ENCODE assay signal across 9 cellular contexts in the genomic region with DNA sequence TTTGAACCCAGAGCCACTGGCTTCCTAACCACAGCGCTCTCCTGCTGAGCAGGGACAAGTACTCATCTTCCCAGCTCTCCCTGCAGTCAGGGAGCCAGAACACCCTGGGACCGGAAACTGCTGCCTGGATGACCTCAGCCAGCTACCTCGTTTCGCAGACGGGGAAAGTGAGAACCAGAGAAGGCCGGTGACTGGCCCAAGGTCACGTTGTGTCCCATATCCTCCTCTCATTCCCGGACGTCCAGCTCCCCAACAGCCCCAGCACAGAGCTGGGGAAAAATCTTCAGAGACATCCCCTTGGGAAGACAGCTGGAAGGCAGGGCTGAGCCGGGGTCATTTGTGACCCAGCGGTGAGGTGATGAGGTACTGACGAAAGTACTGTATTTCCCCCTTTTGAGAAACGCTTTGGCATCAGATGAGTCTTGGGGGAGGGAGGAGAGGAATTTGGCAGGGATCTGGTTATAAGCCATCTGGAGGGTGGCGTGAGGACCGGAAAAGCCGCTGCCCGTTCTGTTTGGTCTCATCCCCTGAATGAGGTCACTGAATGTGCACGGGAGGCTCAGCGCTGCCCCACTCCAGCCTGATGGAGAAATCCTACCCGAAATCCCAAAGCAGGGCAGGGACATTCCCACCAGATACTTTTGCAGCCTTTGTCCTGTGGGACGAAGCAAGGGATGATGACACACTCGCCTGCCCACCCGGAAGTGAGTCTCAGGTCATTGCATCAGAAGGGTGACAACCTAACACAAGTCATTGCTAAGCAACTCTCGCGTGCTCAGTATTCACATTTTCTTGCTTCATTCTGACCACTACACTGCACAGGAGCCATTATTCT. TPM values are rescaled to one million over a fixed set of nuclear protein-coding genes. Genes with fewer than 3 reads are reported as not detected.
DNase-seq lines count a peak whose midpoint lies in the region; ATAC-seq and TF ChIP-seq lines count a peak whose summit lies in the region.
"Had no signal": no experiment of that assay in that cellular context is flagged by ENCODE, and none has a peak within 500 bp of the region (broad histone marks: within the 10 kb centered on the region; RNA-seq: fewer than 3 reads in every experiment).

No MANE protein-coding gene starts in this region.

- 71 to 75% methylated on average over 20 to 25 of the region's 25 CpGs for WGBS in body of pancreas, 2 donors
- 56% methylated on average over 13 of the region's 25 CpGs for WGBS in right lobe of liver (ENCODE audit: insufficient coverage, low coverage, low lambda C conversion rate, missing lambda C conversion rate)

- TF ChIP-seq CTCF in body of pancreas (IDR thresholded peaks at IDR 0.05) (no peak), right lobe of liver (IDR thresholded peaks at IDR 0.05) (no peak), mucosa of descending colon (IDR thresholded peaks at IDR 0.05) (no peak)

- H3K4me1 ChIP-seq in body of pancreas (peaks cover 38% of the 10 kb centered on the region), right lobe of liver (no peaks in the 10 kb centered on the region), mucosa of descending colon (ENCODE audit: low read depth) (peaks cover 2% of the 10 kb centered on the region)

- DNase-seq in AG08396 (ENCODE audit: low spot score): peak; percentile 84
- peak; percentile 98 for DNase-seq in LHCN-M2 (ENCODE audit: low read depth)
- peak in 2 of 4 donors; percentile 25 to 53 for DNase-seq in body of pancreas
- DNase-seq in right lobe of liver: peak in 2 of 3 donors; percentile 30 to 38
- DNase-seq in activated CD8-positive, alpha-beta memory T cell treated with anti-CD3 and anti-CD28 coated beads, Interleukin-2, amount 50 U/mL, for 4 hours: no peak
- no peak for DNase-seq in T-helper 2 cell
- no peak for DNase-seq in mucosa of descending colon

- H3K9me3 ChIP-seq in body of pancreas (no peaks in the 10 kb centered on the region), right lobe of liver (no peaks in the 10 kb centered on the region), mucosa of descending colon (no peaks in the 10 kb centered on the region)

- TF ChIP-seq POLR2A in body of pancreas (IDR thresholded peaks at IDR 0.05) (no peak), right lobe of liver (IDR thresholded peaks at IDR 0.05) (no peak)

- intact Hi-C loops in body of pancreas (cut with DNase I): no loop called here
- intact Hi-C loops in right lobe of liver (cut with DNase I): no loop called here
- intact Hi-C loops in mucosa of descending colon (cut with DNase I, micrococcal nuclease): no loop called here

- peak; percentile 26 for ATAC-seq in body of pancreas
- ATAC-seq in right lobe of liver: peak in 2 of 4 donors; percentile 20 to 37
- no peak for ATAC-seq in mucosa of descending colon
- ATAC-seq in GM18868 (IDR thresholded peaks at IDR 0.05; ENCODE audit: unreplicated experiment): no peak

- H3K27me3 ChIP-seq in body of pancreas: no peaks in the 10 kb centered on the region
- H3K27me3 ChIP-seq in right lobe of liver: no peaks in the 10 kb centered on the region
- H3K27me3 ChIP-seq: dorsolateral prefrontal cortex had no signal

- H3K27ac ChIP-seq in body of pancreas (peak overlapping the region; percentile 3 to 71 (median 42)), right lobe of liver (peak overlapping the region in 1 of 3 donors; percentile 7)

- H3K36me3 ChIP-seq in body of pancreas (replicated peaks in 1 of 2; ENCODE audit: insufficient read depth in 1 of 2, low read depth in 2 of 2): no peaks in the 10 kb centered on the region
- no peaks in the 10 kb centered on the region for H3K36me3 ChIP-seq in right lobe of liver
- H3K36me3 ChIP-seq in mucosa of descending colon (ENCODE audit: low read depth): no peaks in the 10 kb centered on the region

- H3K4me3 ChIP-seq in body of pancreas: no peak overlapping the region
- H3K4me3 ChIP-seq in right lobe of liver: no peak overlapping the region
- no peak overlapping the region for H3K4me3 ChIP-seq in mucosa of descending colon

RNA-seq across cellular contexts. Expression of a gene that starts 41.1 kb away (rescaled TPM):
- total RNA-seq in LHCN-M2 (2014; rRNA removed) (23.1 and 23.3 TPM in 2 replicates), body of pancreas (1 to 10 TPM in 1 of 2 donors, under 1 TPM in 1; 0.52 to 1.3 TPM), right lobe of liver (1 to 10 TPM in 3 of 6 experiments, under 1 TPM in 1, not detected in 2; 0.15 to 2.0 (median 1.6) TPM), mucosa of descending colon (10 to 100 TPM in 1 of 3 donors, 1 to 10 TPM in 2; 9.1 to 10.0 (median 9.9) TPM)
- 63.2 TPM for polyA plus RNA-seq in LHCN-M2 (2012)

Comparison
In these comparisons a context has a peak if more than half of its experiments do, and no peak if none do; other contexts are left out.
1. DNase-seq: peak in AG08396 (single experiment), LHCN-M2 (single experiment) and right lobe of liver (2 of 3); none in activated CD8-positive, alpha-beta memory T cell treated with anti-CD3 and anti-CD28 coated beads, Interleukin-2, amount 50 U/mL, for 4 hours (single experiment), T-helper 2 cell (0 of 5) and mucosa of descending colon (0 of 3).